ENCODE assay signal across 8 cellular contexts in genomic region chr12:27940756-27941402, GRCh38. TPM values are rescaled to one million over a fixed set of nuclear protein-coding genes. Genes with fewer than 3 reads are reported as not detected.
A peak's percentile ranks its signal among the peaks of the same experiment; 100 is the strongest.
DNase-seq lines count a peak whose midpoint lies in the region.

No MANE protein-coding gene starts in this region.

- no peak overlapping the region for H3K4me3 ChIP-seq in H7 (ENCODE audit: insufficient read depth, low read depth, low read length)

- DNase-seq in GDM1 (lab: John Stamatoyannopoulos, UW), result peak; percentile 50
- peak; percentile 68 for DNase-seq in H7
- peak; percentile 71 for DNase-seq in M059J (ENCODE audit: low read depth)
- peak; percentile 88 for DNase-seq in SK-MEL-5 (ENCODE audit: low read depth, low spot score)
- DNase-seq in activated naive CD4-positive, alpha-beta T cell (lab: John Stamatoyannopoulos, UW), result peak; percentile 16 to 54 (median 46)
- DNase-seq in glomerular endothelial cell (ENCODE audit: extremely low read depth, low read depth, low spot score), result peak; percentile 68
- DNase-seq in posterior vena cava (ENCODE audit: low spot score), result peak; percentile 90
- DNase-seq in ureter (ENCODE audit: low spot score), result peak; percentile 63

- H3K27me3 ChIP-seq in H7 (ENCODE audit: control insufficient read depth, insufficient read depth, low read length), result no peaks in the 10 kb centered on the region

- intact Hi-C loops in posterior vena cava (cut with DNase I), result no loop called here

- in situ Hi-C loops in SK-MEL-5 (cut with HindIII; ENCODE audit: low pct_unique_long_range_greater_than_20kb, low sequenced_read_pairs), result no loop called here

- no peaks in the 10 kb centered on the region for H3K36me3 ChIP-seq in H7 (replicated peaks; ENCODE audit: control insufficient read depth, insufficient read depth, low read length)

RNA-seq across cellular contexts. Expression of gene PTHLH, which starts 31.7 kb away (rescaled TPM):
- total RNA-seq in H7 (2014; rRNA removed; shearing (Covaris generic)), result 0.28 TPM in 1 of 2 replicates, not detected in the other
- 7.5 and 8.1 TPM in 2 replicates for total RNA-seq in M059J (2014; rRNA removed; shearing (Covaris generic))
- 0.16 and 0.37 TPM in 2 replicates for total RNA-seq in SK-MEL-5 (2014; rRNA removed; shearing (Covaris generic))
- 0.60 and 1.1 TPM in 2 replicates for polyA plus RNA-seq in SK-MEL-5 (2015; cell fraction: cytosol; rRNA removed)
- polyA plus RNA-seq in SK-MEL-5 (2015; cell fraction: nucleus; rRNA removed), result 3.4 TPM in 1 of 2 replicates, not detected in the other
- total RNA-seq in glomerular endothelial cell (1.4 and 5.0 TPM in 2 replicates), posterior vena cava (1 to 10 TPM; 1.8 to 2.1 TPM), ureter (0.86 TPM)
